ENCODE assay signal across 4 cellular contexts in the genomic region with DNA sequence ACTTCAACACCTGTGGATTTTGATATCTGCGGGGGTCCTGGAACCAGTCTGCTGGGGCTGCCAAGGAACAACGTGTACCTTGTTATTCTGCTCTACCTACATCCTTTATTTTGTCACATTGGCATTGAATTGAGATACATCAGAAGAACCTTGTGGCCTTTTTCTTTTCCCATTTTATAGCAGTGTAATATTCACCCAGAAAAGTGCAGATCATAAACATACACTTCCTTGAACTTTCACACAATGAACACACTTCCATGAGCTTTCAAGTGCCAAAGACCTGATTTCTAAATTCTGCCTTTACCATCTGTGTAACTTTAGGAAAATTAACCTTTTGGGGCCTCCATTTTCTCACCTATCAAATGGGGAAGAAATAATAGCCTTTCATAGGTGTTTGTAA.
"Had no signal": no experiment of that assay in that cellular context is flagged by ENCODE, and none has a peak within 500 bp of the region (broad histone marks: within the 10 kb centered on the region; RNA-seq: fewer than 3 reads in every experiment).

No MANE protein-coding gene starts in this region.

- H3K27ac ChIP-seq: HL-60 had no signal

- H3K4me3 ChIP-seq: K562 had no signal

- DNase-seq: IMR-90 had no signal

- ATAC-seq: HepG2, K562 had no signal
